Comparison of ENCODE assay signal across 8 cellular contexts in genomic region chr14:36373982-36374673, GRCh38. TPM values are rescaled to one million over a fixed set of nuclear protein-coding genes. Genes with fewer than 3 reads are reported as not detected.
DNase-seq lines count a peak whose midpoint lies in the region; ATAC-seq and TF ChIP-seq lines count a peak whose summit lies in the region.

No MANE protein-coding gene starts in this region.

- no peaks in the 10 kb centered on the region for H3F3A ChIP-seq in OCI-LY1 (ENCODE audit: insufficient read depth, low read length)

- H3K9ac ChIP-seq in DND-41 (ENCODE audit: low read depth, low read length), result no peak overlapping the region
- H3K9ac ChIP-seq in OCI-LY1 (ENCODE audit: low read length), result no peak overlapping the region
- H3K9ac ChIP-seq in fibroblast of lung (ENCODE audit: insufficient read depth, low read length), result no peak overlapping the region

- H3K4me1 ChIP-seq in DND-41 (ENCODE audit: insufficient read depth, low read length) (no peaks in the 10 kb centered on the region), OCI-LY1 (ENCODE audit: insufficient read depth, low read length, severe bottlenecking) (no peaks in the 10 kb centered on the region), fibroblast of lung (ENCODE audit: control insufficient read depth, extremely low read depth, insufficient read depth, low read length) (no peaks in the 10 kb centered on the region), neutrophil (ENCODE audit: control insufficient read depth in 1 of 2, insufficient read depth in 1 of 2, low read depth in 1 of 2, low read length in 1 of 2) (no peaks in the 10 kb centered on the region)

- H3K9me2 ChIP-seq in OCI-LY1 (ENCODE audit: low read depth, low read length), result no peaks in the 10 kb centered on the region

- H4K20me1 ChIP-seq in DND-41 (ENCODE audit: insufficient read depth, low read length) (no peaks in the 10 kb centered on the region), OCI-LY1 (ENCODE audit: insufficient read depth, low read length) (no peaks in the 10 kb centered on the region), fibroblast of lung (ENCODE audit: control insufficient read depth, extremely low read depth, insufficient read depth, low read length) (no peaks in the 10 kb centered on the region)

- TF ChIP-seq CTCF in DND-41 (IDR thresholded peaks at IDR 0.05; ENCODE audit: borderline replicate concordance, extremely low read depth, low read length, poor library complexity, severe bottlenecking), result peak; percentile 92
- peak; percentile 88 for TF ChIP-seq CTCF in OCI-LY1 (IDR thresholded peaks at IDR 0.05; ENCODE audit: low read length)
- TF ChIP-seq CTCF in fibroblast of lung (conservative IDR thresholded peaks at IDR 0.05 in 1 of 2, IDR thresholded peaks at IDR 0.05 in 1 of 2; ENCODE audit: low read depth in 1 of 2, low read length in 2 of 2), result peak; percentile 93
- peak; percentile 59 for TF ChIP-seq CTCF in neutrophil (IDR thresholded peaks at IDR 0.05)

- no peaks in the 10 kb centered on the region for H3K79me2 ChIP-seq in DND-41 (ENCODE audit: insufficient read depth, low read length)
- no peaks in the 10 kb centered on the region for H3K79me2 ChIP-seq in OCI-LY1 (ENCODE audit: insufficient read depth, low read length)
- no peaks in the 10 kb centered on the region for H3K79me2 ChIP-seq in fibroblast of lung (ENCODE audit: control insufficient read depth, insufficient read depth, low read length)

- no peaks in the 10 kb centered on the region for H3K36me3 ChIP-seq in DND-41 (ENCODE audit: insufficient read depth, low read length)
- no peaks in the 10 kb centered on the region for H3K36me3 ChIP-seq in OCI-LY1 (ENCODE audit: insufficient read depth, low read length)
- H3K36me3 ChIP-seq in fibroblast of lung (ENCODE audit: control insufficient read depth, insufficient read depth, low read length), result no peaks in the 10 kb centered on the region
- no peaks in the 10 kb centered on the region for H3K36me3 ChIP-seq in neutrophil

- DNase-seq in DND-41 (peak; percentile 79), HuH-7.5 (ENCODE audit: low spot score) (peak; percentile 31), activated T-cell treated with anti-CD3 and anti-CD28 coated beads for 4 hours (peak; percentile 69), fibroblast of lung (ENCODE audit: low read depth in 2 of 2) (peak; percentile 60 to 79), superior temporal gyrus (ENCODE audit: extremely low spot score) (peak; percentile 88)

- H3K27me3 ChIP-seq in DND-41 (ENCODE audit: insufficient read depth, low read length, poor library complexity), result no peaks in the 10 kb centered on the region
- H3K27me3 ChIP-seq in OCI-LY1 (ENCODE audit: insufficient read depth, low read length), result no peaks in the 10 kb centered on the region
- no peaks in the 10 kb centered on the region for H3K27me3 ChIP-seq in fibroblast of lung (ENCODE audit: control insufficient read depth, insufficient read depth, low read length)
- peaks cover 4% of the 10 kb centered on the region for H3K27me3 ChIP-seq in neutrophil

- H3K4me2 ChIP-seq in DND-41 (ENCODE audit: insufficient read depth, low read length) (no peak overlapping the region), OCI-LY1 (ENCODE audit: low read length) (no peak overlapping the region), fibroblast of lung (ENCODE audit: extremely low read depth, insufficient read depth, low read length) (no peak overlapping the region)

- no peaks in the 10 kb centered on the region for H3K9me3 ChIP-seq in DND-41 (ENCODE audit: insufficient read depth, low read length, severe bottlenecking)
- H3K9me3 ChIP-seq in OCI-LY1 (ENCODE audit: low read length), result no peaks in the 10 kb centered on the region
- no peaks in the 10 kb centered on the region for H3K9me3 ChIP-seq in fibroblast of lung (ENCODE audit: control insufficient read depth, insufficient read depth, low read depth, low read length)
- H3K9me3 ChIP-seq in neutrophil, result no peaks in the 10 kb centered on the region

- H3K27ac ChIP-seq in DND-41 (ENCODE audit: low read length) (no peak overlapping the region), OCI-LY1 (ENCODE audit: low read depth, low read length, poor library complexity, severe bottlenecking) (no peak overlapping the region), fibroblast of lung (ENCODE audit: insufficient read depth, low read length) (no peak overlapping the region), neutrophil (no peak overlapping the region)

- H2AFZ ChIP-seq in DND-41 (ENCODE audit: low read depth, low read length) (no peak overlapping the region), OCI-LY1 (ENCODE audit: low read length) (no peak overlapping the region), fibroblast of lung (ENCODE audit: low read length) (no peak overlapping the region)

- no peak overlapping the region for H3K4me3 ChIP-seq in DND-41 (ENCODE audit: low read depth in 1 of 2, low read length in 2 of 2)
- no peak overlapping the region for H3K4me3 ChIP-seq in OCI-LY1 (ENCODE audit: low read depth, low read length, poor library complexity, severe bottlenecking)
- no peak overlapping the region for H3K4me3 ChIP-seq in fibroblast of lung (replicated peaks in 1 of 4; ENCODE audit: control extremely low read depth in 1 of 4, insufficient read depth in 1 of 4, low read depth in 3 of 4, low read length in 4 of 4)
- no peak overlapping the region for H3K4me3 ChIP-seq in neutrophil (ENCODE audit: low read depth in 1 of 2, low read length in 1 of 2)

- ATAC-seq in DND-41 (ENCODE audit: insufficient read depth, low read depth) (peak; percentile 98), GM21576 (IDR thresholded peaks at IDR 0.05; ENCODE audit: unreplicated experiment) (peak; percentile 97)

RNA-seq across cellular contexts. Expression of gene MBIP, which starts 53.7 kb away (rescaled TPM):
- 11.0 and 14.2 TPM in 2 replicates for total RNA-seq in fibroblast of lung
- 26.5 and 28.3 TPM in 2 replicates for polyA plus RNA-seq in fibroblast of lung
- 14.4 and 15.5 TPM in 2 replicates for polyA plus RNA-seq in fibroblast of lung (2012)
- polyA minus RNA-seq in fibroblast of lung (ENCODE audit: low replicate concordance), result 6.9 and 10.2 TPM in 2 replicates

Comparison
In these comparisons a context has a peak if more than half of its experiments do, and no peak if none do; other contexts are left out.
1. DNase-seq: peak in every context shown above with its lines; median percentile 88 in superior temporal gyrus; 79 in DND-41; 70 in fibroblast of lung; 69 in activated T-cell treated with anti-CD3 and anti-CD28 coated beads for 4 hours; 31 in HuH-7.5.